In genomic region chr3:35440826-35441225, GRCh38 we compare ENCODE assay signal across 16 cellular contexts.
"Had no signal": no experiment of that assay in that cellular context is flagged by ENCODE, and none has a peak within 500 bp of the region (broad histone marks: within the 10 kb centered on the region; RNA-seq: fewer than 3 reads in every experiment).

No MANE protein-coding gene starts in this region.

- DNase-seq: dermis blood vessel endothelial cell; dorsolateral prefrontal cortex; effector CD4-positive, alpha-beta T cell; effector memory CD4-positive, alpha-beta T cell; foreskin keratinocyte; heart left ventricle; hippocampal formation; left cardiac atrium; left ventricle myocardium superior; lower lobe of right lung; mesenchymal stem cell; midbrain; naive thymus-derived CD4-positive, alpha-beta T cell had no signal

- H3K4me1 ChIP-seq: esophagus muscularis mucosa, foreskin keratinocyte, gastroesophageal sphincter, heart left ventricle, lower lobe of right lung had no signal

- H3K4me3 ChIP-seq: coronary artery, dorsolateral prefrontal cortex, esophagus muscularis mucosa, gastroesophageal sphincter, heart left ventricle, lower lobe of right lung had no signal

- H3K9me3 ChIP-seq: esophagus muscularis mucosa, gastroesophageal sphincter, heart left ventricle, lower lobe of right lung had no signal

- ATAC-seq: foreskin keratinocyte; gastroesophageal sphincter; heart left ventricle; left cardiac atrium; left ventricle myocardium superior; lower lobe of right lung; naive thymus-derived CD4-positive, alpha-beta T cell had no signal

- H3K27ac ChIP-seq: coronary artery, dorsolateral prefrontal cortex, esophagus muscularis mucosa, foreskin keratinocyte, gastroesophageal sphincter, heart left ventricle, lower lobe of right lung had no signal

- H3K36me3 ChIP-seq: esophagus muscularis mucosa, gastroesophageal sphincter, heart left ventricle, lower lobe of right lung had no signal

- H3K27me3 ChIP-seq: dorsolateral prefrontal cortex, esophagus muscularis mucosa, foreskin keratinocyte, gastroesophageal sphincter, heart left ventricle had no signal
